8 cellular contexts compared by ENCODE assay signal in genomic region chr22:38873469-38874411, GRCh38. TPM values are rescaled to one million over a fixed set of nuclear protein-coding genes. Genes with fewer than 3 reads are reported as not detected.
DNase-seq lines count a peak whose midpoint lies in the region; ATAC-seq and TF ChIP-seq lines count a peak whose summit lies in the region.

No MANE protein-coding gene starts in this region.

- no peak for TF ChIP-seq POLR2A in esophagus muscularis mucosa (IDR thresholded peaks at IDR 0.05; ENCODE audit: low read depth)

- BruUV-seq in Caco-2 (replicated peaks; lab: Mats Ljungman, UMichigan): no TSS peak

- peaks cover 26% of the 10 kb centered on the region for H3K4me1 Mint-ChIP-seq in Caco-2 (ENCODE audit: low read depth, unreplicated experiment)

- peaks cover 25% of the 10 kb centered on the region for H3K36me3 Mint-ChIP-seq in Caco-2 (ENCODE audit: insufficient read depth, unreplicated experiment)

- H3K27me3 ChIP-seq in Caco-2 (replicated peaks; ENCODE audit: control insufficient read depth, insufficient read depth, low read length): no peaks in the 10 kb centered on the region
- no peaks in the 10 kb centered on the region for H3K27me3 ChIP-seq in esophagus muscularis mucosa
- no peaks in the 10 kb centered on the region for H3K27me3 ChIP-seq in skeletal muscle tissue (ENCODE audit: control insufficient read depth in 3 of 3, insufficient read depth in 3 of 3, low read length in 3 of 3)

- peaks cover 15% of the 10 kb centered on the region for H3K4me1 ChIP-seq in Caco-2
- H3K4me1 ChIP-seq in esophagus muscularis mucosa: peaks cover 31 to 41% (median 38%) of the 10 kb centered on the region in 4 donors
- peaks cover 22 to 31% (median 22%) of the 10 kb centered on the region in 3 donors for H3K4me1 ChIP-seq in skeletal muscle tissue (ENCODE audit: control insufficient read depth in 3 of 3, insufficient read depth in 3 of 3, low read length in 3 of 3)

- no peaks in the 10 kb centered on the region for H3K9me3 Mint-ChIP-seq in Caco-2 (ENCODE audit: unreplicated experiment)

- H3K9me3 ChIP-seq in Caco-2 (no peaks in the 10 kb centered on the region), esophagus muscularis mucosa (no peaks in the 10 kb centered on the region), skeletal muscle tissue (ENCODE audit: control insufficient read depth in 3 of 3, low read length in 3 of 3) (no peaks in the 10 kb centered on the region)

- TF ChIP-seq CTCF in Caco-2 (IDR thresholded peaks at IDR 0.05; ENCODE audit: insufficient read depth in 1 of 2, low read depth in 1 of 2, low read length in 1 of 2, severe bottlenecking in 1 of 2, unreplicated experiment in 1 of 2) (no peak), esophagus muscularis mucosa (IDR thresholded peaks at IDR 0.05) (no peak)

- no peak for TF ChIP-seq EP300 in esophagus muscularis mucosa (IDR thresholded peaks at IDR 0.05)

- H3K4me3 Mint-ChIP-seq in Caco-2 (ENCODE audit: unreplicated experiment): peak overlapping the region; percentile 82

- whole genome bisulfite sequencing in esophagus muscularis mucosa: 61% methylated on average over 9 of the region's 9 CpGs

- H3K27ac Mint-ChIP-seq in Caco-2 (ENCODE audit: unreplicated experiment): peak overlapping the region; percentile 90

- intact Hi-C loops in Caco-2 (cut with micrococcal nuclease; ENCODE audit: unreplicated experiment) (loop anchor here (5.0 kb wide), 1 partner anchor 109 kb away; the partner anchor contains the start of gene APOBEC3B), esophagus muscularis mucosa (cut with DNase I) (no loop called here)

- POLR2A ChIA-PET in Caco-2 (lab: Charles Lee): no interaction called here

- H3K4me3 ChIP-seq in Caco-2 (ENCODE audit: low read depth, low read length) (peak overlapping the region; percentile 53), esophagus muscularis mucosa (peak overlapping the region; percentile 78 to 99 (median 91)), skeletal muscle tissue (ENCODE audit: low read length in 3 of 3) (peak overlapping the region; percentile 79 to 91 (median 89))

- H3K27ac ChIP-seq in esophagus muscularis mucosa (replicated peaks in 1 of 4) (peak overlapping the region; percentile 94 to 99 (median 97)), skeletal muscle tissue (ENCODE audit: low read depth, low read length) (peak overlapping the region; percentile 90)

- no peaks in the 10 kb centered on the region for H3K27me3 Mint-ChIP-seq in Caco-2 (ENCODE audit: insufficient read depth, unreplicated experiment)

- CTCF ChIA-PET in Caco-2 (lab: Charles Lee): no interaction called here

- no peak for ATAC-seq in GM21390 (IDR thresholded peaks at IDR 0.05; ENCODE audit: unreplicated experiment)

- H3K36me3 ChIP-seq in Caco-2 (ENCODE audit: control insufficient read depth, insufficient read depth, low read length) (peaks cover 3% of the 10 kb centered on the region; the same call in 1 of the 2 replicates), esophagus muscularis mucosa (peaks cover 6 to 12% (median 8%) of the 10 kb centered on the region in 4 donors), skeletal muscle tissue (ENCODE audit: control insufficient read depth in 3 of 3, insufficient read depth in 3 of 3, low read length in 3 of 3) (peaks cover 0 to 4% (median 3%) of the 10 kb centered on the region in 3 donors)

- H3K9ac ChIP-seq in skeletal muscle tissue (ENCODE audit: low read depth in 1 of 3, low read length in 3 of 3): peak overlapping the region; percentile 91 to 94 (median 94)

- DNase-seq in Caco-2 (no peak), NCI-H1436 (lab: John Stamatoyannopoulos, UW) (peak; percentile 86), esophagus muscularis mucosa (ENCODE audit: extremely low spot score) (peak; percentile 31), NOMO-1 treated with dmso at 0.1 percent for 144 hours (lab: John Stamatoyannopoulos, UW; ENCODE audit: unreplicated experiment) (no peak), mucosa of gallbladder (ENCODE audit: low spot score) (no peak)
- DNase-seq in activated CD8-positive, alpha-beta memory T cell treated with anti-CD3 and anti-CD28 coated beads for 4 hours (ENCODE audit: low read depth in 2 of 2): peak; percentile 41 to 74

RNA-seq across cellular contexts. Expression of gene CBX6, which starts 1.7 kb away (rescaled TPM):
- total RNA-seq in Caco-2 (2022) (52.2 and 55.9 TPM in 2 replicates), esophagus muscularis mucosa (100 to 1,000 TPM in 3 of 4 donors, 10 to 100 TPM in 1; 73.7 to 172 (median 129) TPM), skeletal muscle tissue (19.3 TPM), mucosa of gallbladder (97.5 TPM)

RNA-seq across cellular contexts. Expression of gene NPTXR, which starts 29.9 kb away (rescaled TPM):
- total RNA-seq in Caco-2 (2022): 12.8 and 16.4 TPM in 2 replicates
- 10 to 100 TPM in 1 of 4 donors, 1 to 10 TPM in 3; 8.2 to 15.0 (median 8.8) TPM for total RNA-seq in esophagus muscularis mucosa
- total RNA-seq in skeletal muscle tissue: 1.6 TPM
- 15.0 TPM for total RNA-seq in mucosa of gallbladder

Comparison
In these comparisons a context has a peak if more than half of its experiments do, and no peak if none do; other contexts are left out.
1. DNase-seq: peak in NCI-H1436 (single experiment), activated CD8-positive, alpha-beta memory T cell treated with anti-CD3 and anti-CD28 coated beads for 4 hours (2 of 2) and esophagus muscularis mucosa (single experiment); none in Caco-2 (0 of 2), NOMO-1 treated with dmso at 0.1 percent for 144 hours (single experiment) and mucosa of gallbladder (single experiment).
2. Peak in every context shown above with its lines, with median percentiles within 50 percentile points of each other: H3K4me3 ChIP-seq.